19 cellular contexts compared by ENCODE assay signal in the genomic region with DNA sequence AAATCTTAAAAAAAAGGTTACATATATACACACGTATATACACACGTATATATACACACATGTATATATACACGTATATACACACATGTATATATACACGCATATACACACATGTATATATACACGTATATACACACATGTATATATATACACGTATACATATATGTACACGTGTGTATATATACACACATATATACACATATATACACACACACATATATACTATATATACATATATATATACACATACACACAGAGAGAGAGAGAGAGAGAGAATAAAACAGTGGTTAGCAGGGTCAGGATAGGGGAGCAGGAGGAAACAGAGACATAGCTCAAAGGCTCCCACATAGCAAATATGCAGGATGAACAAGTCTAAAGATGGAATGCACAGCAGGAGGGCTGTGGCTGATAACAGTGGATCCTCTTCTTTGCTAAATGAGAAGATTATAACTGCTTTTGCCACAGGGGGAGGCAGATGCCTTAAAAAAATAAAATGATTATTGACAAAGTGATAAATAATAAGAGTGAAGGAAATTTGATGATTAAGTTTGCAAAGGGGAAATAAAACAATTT.
DNase-seq lines count a peak whose midpoint lies in the region; ATAC-seq and TF ChIP-seq lines count a peak whose summit lies in the region.
"Had no signal": no experiment of that assay in that cellular context is flagged by ENCODE, and none has a peak within 500 bp of the region (broad histone marks: within the 10 kb centered on the region; RNA-seq: fewer than 3 reads in every experiment).

No MANE protein-coding gene starts in this region.

- peaks cover 0 to 4% (median 4%) of the 10 kb centered on the region in 3 donors for H3K36me3 Mint-ChIP-seq in immature natural killer cell

- no peak overlapping the region for H2AFZ ChIP-seq in OCI-LY1 (ENCODE audit: low read length)

- H3K4me2 ChIP-seq in OCI-LY1 (ENCODE audit: low read length): no peak overlapping the region

- no peaks in the 10 kb centered on the region for H3K27me3 ChIP-seq in OCI-LY1 (ENCODE audit: insufficient read depth, low read length)
- H3K27me3 ChIP-seq: SJSA1 had no signal

- H3K4me1 ChIP-seq in OCI-LY1 (ENCODE audit: insufficient read depth, low read length, severe bottlenecking): peaks cover 62% of the 10 kb centered on the region
- H3K4me1 ChIP-seq: SJSA1 had no signal

- H3K36me3 ChIP-seq in OCI-LY1 (ENCODE audit: insufficient read depth, low read length): no peaks in the 10 kb centered on the region
- H3K36me3 ChIP-seq: SJSA1 had no signal

- DNase-seq in A172 (ENCODE audit: low spot score) (peak; percentile 55), astrocyte of the cerebellum (ENCODE audit: low read depth) (peak; percentile 18), immature natural killer cell (no peak), KBM-7 (no peak), SHP77 (lab: John Stamatoyannopoulos, UW) (no peak)
- DNase-seq in stimulated activated CD4-positive, alpha-beta T cell treated with anti-CD3 and anti-CD28 coated beads, Interleukin-4, amount 100 ng/mL, for 24 hours: no peak
- no peak for DNase-seq in stimulated activated naive CD8-positive, alpha-beta T cell treated with anti-CD3 and anti-CD28 coated beads, Interleukin-15, amount 100 ng/mL, for 72 hours
- DNase-seq: 8988T; AML-193; C1 segment of cervical spinal cord; MM.1S; NCI-H1048; NCI-H1436; NCI-H187 treated with DMSO at 0.1 percent for 48 hours; NCI-H524; NCI-H774; NK-92 treated with Interleukin-12 subunit alpha and Interleukin-12 subunit beta, amount 100 ng/mL, for 24 hours had no signal

- H3K27ac Mint-ChIP-seq in immature natural killer cell: peak overlapping the region; percentile 97 to 98 (median 98)
- H3K27ac Mint-ChIP-seq in stimulated activated naive CD8-positive, alpha-beta T cell treated with anti-CD3 and anti-CD28 coated beads, Interleukin-15, amount 100 ng/mL, for 72 hours: no peak overlapping the region

- H3K9me2 ChIP-seq in OCI-LY1 (ENCODE audit: low read depth, low read length): no peaks in the 10 kb centered on the region

- H3K79me2 ChIP-seq in OCI-LY1 (ENCODE audit: insufficient read depth, low read length): no peaks in the 10 kb centered on the region

- H3K9ac ChIP-seq in OCI-LY1 (ENCODE audit: low read length): no peak overlapping the region

- peaks cover 5 to 12% (median 6%) of the 10 kb centered on the region in 3 donors for H3K27me3 Mint-ChIP-seq in immature natural killer cell (ENCODE audit: low read depth in 3 of 3)
- no peaks in the 10 kb centered on the region for H3K27me3 Mint-ChIP-seq in stimulated activated naive CD8-positive, alpha-beta T cell treated with anti-CD3 and anti-CD28 coated beads, Interleukin-15, amount 100 ng/mL, for 72 hours

- H3F3A ChIP-seq in OCI-LY1 (ENCODE audit: insufficient read depth, low read length): no peaks in the 10 kb centered on the region

- peak overlapping the region; percentile 24 to 98 (median 94) for H3K4me3 Mint-ChIP-seq in immature natural killer cell
- H3K4me3 Mint-ChIP-seq in stimulated activated naive CD8-positive, alpha-beta T cell treated with anti-CD3 and anti-CD28 coated beads, Interleukin-15, amount 100 ng/mL, for 72 hours: no peak overlapping the region

- H3K4me3 ChIP-seq in OCI-LY1 (ENCODE audit: low read depth, low read length, poor library complexity, severe bottlenecking): no peak overlapping the region
- no peak overlapping the region for H3K4me3 ChIP-seq in astrocyte of the cerebellum (ENCODE audit: low read depth, low read length)
- H3K4me3 ChIP-seq: SJSA1 had no signal

- no peaks in the 10 kb centered on the region for H3K9me3 ChIP-seq in OCI-LY1 (ENCODE audit: low read length)
- H3K9me3 ChIP-seq: SJSA1 had no signal

- peaks cover 72 to 79% of the 10 kb centered on the region in 2 donors for H3K4me1 Mint-ChIP-seq in immature natural killer cell
- peaks cover 18% of the 10 kb centered on the region for H3K4me1 Mint-ChIP-seq in stimulated activated naive CD8-positive, alpha-beta T cell treated with anti-CD3 and anti-CD28 coated beads, Interleukin-15, amount 100 ng/mL, for 72 hours

- in situ Hi-C loops in astrocyte of the cerebellum (cut with HindIII; ENCODE audit: low sequenced_read_pairs) (no loop called here), KBM-7 (cut with MboI; ENCODE audit: low pct_unique_long_range_greater_than_20kb, low sequenced_read_pairs) (no loop called here)

- no peak for TF ChIP-seq CTCF in OCI-LY1 (IDR thresholded peaks at IDR 0.05; ENCODE audit: low read length)
- no peak for TF ChIP-seq CTCF in astrocyte of the cerebellum (IDR thresholded peaks at IDR 0.05; ENCODE audit: low read depth, low read length, missing control alignments)

- H3K27ac ChIP-seq in OCI-LY1 (ENCODE audit: low read depth, low read length, poor library complexity, severe bottlenecking): peak overlapping the region; percentile 76
- H3K27ac ChIP-seq: SJSA1 had no signal

- no peak for ATAC-seq in stimulated activated naive CD8-positive, alpha-beta T cell treated with anti-CD3 and anti-CD28 coated beads, Interleukin-15, amount 100 ng/mL, for 72 hours

- no peaks in the 10 kb centered on the region for H3K9me3 Mint-ChIP-seq in immature natural killer cell
- H3K9me3 Mint-ChIP-seq in stimulated activated naive CD8-positive, alpha-beta T cell treated with anti-CD3 and anti-CD28 coated beads, Interleukin-15, amount 100 ng/mL, for 72 hours: no peaks in the 10 kb centered on the region

- H4K20me1 ChIP-seq in OCI-LY1 (ENCODE audit: insufficient read depth, low read length): no peaks in the 10 kb centered on the region

Comparison
In these comparisons a context has a peak if more than half of its experiments do, and no peak if none do; other contexts are left out.
1. DNase-seq: peak in A172 (single experiment) and astrocyte of the cerebellum (single experiment); none in immature natural killer cell (0 of 3), KBM-7 (single experiment), stimulated activated CD4-positive, alpha-beta T cell treated with anti-CD3 and anti-CD28 coated beads, Interleukin-4, amount 100 ng/mL, for 24 hours (single experiment), SHP77 (0 of 2) and stimulated activated naive CD8-positive, alpha-beta T cell treated with anti-CD3 and anti-CD28 coated beads, Interleukin-15, amount 100 ng/mL, for 72 hours (0 of 2).
2. H3K27ac Mint-ChIP-seq: peak in immature natural killer cell (6 of 6); none in stimulated activated naive CD8-positive, alpha-beta T cell treated with anti-CD3 and anti-CD28 coated beads, Interleukin-15, amount 100 ng/mL, for 72 hours (0 of 2).
3. H3K4me3 Mint-ChIP-seq: peak in immature natural killer cell (5 of 5); none in stimulated activated naive CD8-positive, alpha-beta T cell treated with anti-CD3 and anti-CD28 coated beads, Interleukin-15, amount 100 ng/mL, for 72 hours (0 of 2).